In genomic region chr3:147941984-147942383, GRCh38 we compare ENCODE assay signal across 20 cellular contexts.
A peak's percentile ranks its signal among the peaks of the same experiment; 100 is the strongest.
DNase-seq lines count a peak whose midpoint lies in the region; ATAC-seq, FAIRE-seq and TF ChIP-seq lines count a peak whose summit lies in the region.
"Had no signal": no experiment of that assay in that cellular context is flagged by ENCODE, and none has a peak within 500 bp of the region (broad histone marks: within the 10 kb centered on the region; RNA-seq: fewer than 3 reads in every experiment).

No MANE protein-coding gene starts in this region.

- peak overlapping the region; percentile 76 for H2BK120ac ChIP-seq in H1 (replicated peaks; ENCODE audit: low read depth, low read length)

- CTCF ChIA-PET in H1 (lab: Charles Lee; ENCODE audit: partially characterized antibody), result no interaction called here

- no peaks in the 10 kb centered on the region for H3K79me1 ChIP-seq in H1 (ENCODE audit: low read depth, low read length)

- H3K9me3 ChIP-seq in H1 (ENCODE audit: insufficient read depth in 2 of 2, low read depth in 1 of 2, low read length in 1 of 2), result no peaks in the 10 kb centered on the region
- no peaks in the 10 kb centered on the region for H3K9me3 ChIP-seq in neural progenitor cell (ENCODE audit: low read depth)
- no peaks in the 10 kb centered on the region for H3K9me3 ChIP-seq in mucosa of descending colon
- H3K9me3 ChIP-seq: Peyer's patch, SJSA1 had no signal

- H3K27ac ChIP-seq in ACC112 (ENCODE audit: low read depth, low read length) (peak overlapping the region; percentile 99; the same call in 1 of the 2 replicates), H1 (ENCODE audit: low read depth, low read length) (no peak overlapping the region), neural progenitor cell (no peak overlapping the region)
- H3K27ac ChIP-seq: Peyer's patch had no signal

- H3K4me3 ChIP-seq in ACC112 (ENCODE audit: low read depth, low read length) (no peak overlapping the region), H1 (ENCODE audit: extremely low read depth in 1 of 4, insufficient read depth in 2 of 4, low read depth in 3 of 4, low read length in 4 of 4) (no peak overlapping the region), neural progenitor cell (no peak overlapping the region), mucosa of descending colon (no peak overlapping the region)
- H3K4me3 ChIP-seq: Peyer's patch, SJSA1 had no signal

- in situ Hi-C loops in G401 (cut with HindIII; ENCODE audit: low sequenced_read_pairs), result no loop called here

- no peak overlapping the region for H2BK15ac ChIP-seq in H1 (ENCODE audit: low read length)

- intact Hi-C loops in mucosa of descending colon (cut with DNase I, micrococcal nuclease), result no loop called here

- H3F3A ChIP-seq in neural progenitor cell (ENCODE audit: low read depth), result peaks cover 4% of the 10 kb centered on the region

- H3K4me3 Mint-ChIP-seq in neural progenitor cell, result peak overlapping the region; percentile 73

- H3K18ac ChIP-seq in H1 (ENCODE audit: extremely low read depth, low read length), result no peak overlapping the region

- peaks cover 37% of the 10 kb centered on the region for H3K4me1 ChIP-seq in ACC112 (ENCODE audit: control insufficient read depth, insufficient read depth, low read length, unreplicated experiment)
- peaks cover 3 to 9% (median 5%) of the 10 kb centered on the region in 4 experiments; a peak in 4 of 7 replicates for H3K4me1 ChIP-seq in H1 (replicated peaks in 1 of 4; ENCODE audit: control insufficient read depth in 3 of 4, insufficient read depth in 4 of 4, low read length in 3 of 4)
- peaks cover 65% of the 10 kb centered on the region for H3K4me1 ChIP-seq in neural progenitor cell
- H3K4me1 ChIP-seq in mucosa of descending colon (ENCODE audit: low read depth), result no peaks in the 10 kb centered on the region
- H3K4me1 ChIP-seq: Peyer's patch had no signal

- H4K20me1 ChIP-seq in H1 (replicated peaks in 1 of 2; ENCODE audit: control insufficient read depth in 1 of 2, insufficient read depth in 2 of 2, low read length in 2 of 2) (no peaks in the 10 kb centered on the region), neural progenitor cell (ENCODE audit: low read depth) (no peaks in the 10 kb centered on the region)

- WGBS in H1 (ENCODE audit: extremely low coverage in 1 of 2, insufficient coverage in 1 of 2, insufficient read length in 1 of 2, insufficient replicate concordance in 2 of 2, low coverage in 1 of 2, low lambda C conversion rate in 2 of 2, missing lambda C conversion rate in 1 of 2), 2 experiments, result 94% methylated on average over 2 of the region's 2 CpGs; no CpG with 5 or more reads in 1 of the 2 experiments

- no peak for ATAC-seq in GM18520 (IDR thresholded peaks at IDR 0.05; ENCODE audit: unreplicated experiment)
- ATAC-seq in mucosa of descending colon, result no peak

- H4K5ac ChIP-seq in H1 (ENCODE audit: insufficient read length, low read depth, low read length), result no peak overlapping the region

- H3K4me2 ChIP-seq in H1 (ENCODE audit: insufficient read depth in 1 of 2, low read depth in 2 of 2, low read length in 2 of 2), result no peak overlapping the region
- peak overlapping the region; percentile 47 for H3K4me2 ChIP-seq in neural progenitor cell

- no peak overlapping the region for H2BK5ac ChIP-seq in H1 (ENCODE audit: low read depth, low read length)

- no peak for TF ChIP-seq CTCF in H1 (IDR thresholded peaks at IDR 0.05; ENCODE audit: control extremely low read depth in 1 of 3, insufficient read depth in 1 of 3, low read depth in 1 of 3, low read length in 3 of 3)
- no peak for TF ChIP-seq CTCF in neural progenitor cell (IDR thresholded peaks at IDR 0.05)
- no peak for TF ChIP-seq CTCF in mucosa of descending colon (IDR thresholded peaks at IDR 0.05)

- H3K36me3 ChIP-seq in ACC112 (ENCODE audit: insufficient read depth, low read length), result no peaks in the 10 kb centered on the region
- H3K36me3 ChIP-seq in H1 (ENCODE audit: control insufficient read depth in 2 of 4, insufficient read depth in 4 of 4, low read length in 3 of 4), result no peaks in the 10 kb centered on the region
- no peaks in the 10 kb centered on the region for H3K36me3 ChIP-seq in neural progenitor cell
- H3K36me3 ChIP-seq in mucosa of descending colon (ENCODE audit: low read depth), result no peaks in the 10 kb centered on the region
- H3K36me3 ChIP-seq: Peyer's patch, SJSA1 had no signal

- no peak overlapping the region for H3K56ac ChIP-seq in H1 (replicated peaks; ENCODE audit: insufficient read length, low read depth, low read length)

- no peak overlapping the region for H3K4ac ChIP-seq in H1 (replicated peaks; ENCODE audit: insufficient read length, low read depth, low read length)

- H3K23ac ChIP-seq in H1 (ENCODE audit: insufficient read length), result no peak overlapping the region

- H2AK5ac ChIP-seq in H1 (ENCODE audit: low read depth, low read length), result no peak overlapping the region

- H3K23me2 ChIP-seq in H1 (ENCODE audit: low read depth, low read length), result no peaks in the 10 kb centered on the region; the same call in 1 of the 2 replicates

- H3K14ac ChIP-seq in H1 (ENCODE audit: insufficient read length), result no peak overlapping the region

- no peak for FAIRE-seq in H1 (lab: Jason Lieb, UNC)
- FAIRE-seq: A204.1, D721Med had no signal

- POLR2A ChIA-PET in H1 (lab: Charles Lee; ENCODE audit: partially characterized antibody), result no interaction called here

- no peak overlapping the region for H2BK12ac ChIP-seq in H1 (ENCODE audit: low read depth, low read length)

- peaks cover 28% of the 10 kb centered on the region for H3K36me3 Mint-ChIP-seq in neural progenitor cell

- H2BK20ac ChIP-seq in H1 (ENCODE audit: low read length), result no peak overlapping the region

- H3K27me3 ChIP-seq in ACC112 (ENCODE audit: insufficient read depth, low read length) (no peaks in the 10 kb centered on the region), H1 (replicated peaks in 1 of 4; ENCODE audit: control insufficient read depth in 3 of 4, extremely low read depth in 1 of 4, insufficient read depth in 3 of 4, low read length in 3 of 4) (no peaks in the 10 kb centered on the region), neural progenitor cell (no peaks in the 10 kb centered on the region)
- H3K27me3 ChIP-seq: Peyer's patch, SJSA1 had no signal

- TF ChIP-seq RAD21 in H1 (IDR thresholded peaks at IDR 0.05 in 1 of 2, conservative IDR thresholded peaks at IDR 0.05 in 1 of 2; ENCODE audit: low read depth in 2 of 2, low read length in 2 of 2), result no peak

- no peak for TF ChIP-seq EP300 in H1 (IDR thresholded peaks at IDR 0.05; ENCODE audit: borderline replicate concordance in 1 of 2, low read depth in 2 of 2, low read length in 2 of 2)

- H3K4me1 Mint-ChIP-seq in neural progenitor cell, result peaks cover 63% of the 10 kb centered on the region

- H3K9me3 Mint-ChIP-seq in neural progenitor cell, result peaks cover 18% of the 10 kb centered on the region
- H3K9me3 Mint-ChIP-seq: HFFc6 had no signal

- H4K91ac ChIP-seq in H1 (replicated peaks; ENCODE audit: insufficient read length, low read length), result no peak overlapping the region

- H4K8ac ChIP-seq in H1 (ENCODE audit: extremely low read depth, insufficient read depth, low read length), result no peak overlapping the region

- no peaks in the 10 kb centered on the region for H3K27me3 Mint-ChIP-seq in neural progenitor cell (ENCODE audit: insufficient read depth, low read depth)

- H2AFZ ChIP-seq in ACC112 (ENCODE audit: low read length, unreplicated experiment) (no peak overlapping the region), H1 (ENCODE audit: low read length) (no peak overlapping the region), neural progenitor cell (replicated peaks) (no peak overlapping the region)

- H3K27ac Mint-ChIP-seq in neural progenitor cell, result no peak overlapping the region

- no peak for TF ChIP-seq POLR2A in H1 (IDR thresholded peaks at IDR 0.05; ENCODE audit: control extremely low read depth in 1 of 2, low read depth in 2 of 2, low read length in 2 of 2)

- peak; percentile 42 for DNase-seq in SK-N-DZ (ENCODE audit: low spot score)
- no peak for DNase-seq in H1 (ENCODE audit: low read depth in 1 of 2, low spot score in 2 of 2)
- peak; percentile 46 for DNase-seq in neural progenitor cell (ENCODE audit: low spot score)
- no peak for DNase-seq in G401 (ENCODE audit: low spot score)
- DNase-seq in NCI-H146 treated with DMSO at 0.1 percent for 48 hours (lab: John Stamatoyannopoulos, UW; ENCODE audit: unreplicated experiment), result no peak
- DNase-seq in mucosa of descending colon, result no peak
- DNase-seq: C1 segment of cervical spinal cord, DMS79, H7, HFFc6, NCI-H1417, NCI-H1930, NCI-H226, NCI-H524 treated with DMSO at 0.1 percent for 48 hours, Peyer's patch had no signal

- H3K9ac ChIP-seq in H1 (replicated peaks in 1 of 4; ENCODE audit: extremely low read depth in 1 of 4, low read depth in 3 of 4, low read length in 3 of 4) (no peak overlapping the region), neural progenitor cell (no peak overlapping the region)

- H3K79me2 ChIP-seq in ACC112 (ENCODE audit: control insufficient read depth, insufficient read depth, low read length, unreplicated experiment) (no peaks in the 10 kb centered on the region), H1 (ENCODE audit: control insufficient read depth in 1 of 2, insufficient read depth in 2 of 2, low read length in 2 of 2) (no peaks in the 10 kb centered on the region), neural progenitor cell (ENCODE audit: low read depth) (peaks cover 4% of the 10 kb centered on the region)

TF ChIP-seq in H1, 55 proteins besides CTCF, POLR2A, EP300 and RAD21:
- TF ChIP-seq CHD1 (IDR thresholded peaks at IDR 0.05; ENCODE audit: low read depth, low read length) (no peak), MAFK (IDR thresholded peaks at IDR 0.05; ENCODE audit: low read depth, low read length) (peak; percentile 46; the same call in 1 of the 2 replicates), USF2 (IDR thresholded peaks at IDR 0.05; ENCODE audit: low read length) (no peak), NRF1 (IDR thresholded peaks at IDR 0.05; ENCODE audit: low read depth, low read length) (no peak)

Comparison
In these comparisons a context has a peak if more than half of its experiments do, and no peak if none do; other contexts are left out.
1. DNase-seq: peak in SK-N-DZ (single experiment) and neural progenitor cell (single experiment); none in H1 (0 of 2), G401 (single experiment), NCI-H146 treated with DMSO at 0.1 percent for 48 hours (single experiment) and mucosa of descending colon (0 of 3).